Comparison of ENCODE assay signal across 14 cellular contexts in the genomic region with DNA sequence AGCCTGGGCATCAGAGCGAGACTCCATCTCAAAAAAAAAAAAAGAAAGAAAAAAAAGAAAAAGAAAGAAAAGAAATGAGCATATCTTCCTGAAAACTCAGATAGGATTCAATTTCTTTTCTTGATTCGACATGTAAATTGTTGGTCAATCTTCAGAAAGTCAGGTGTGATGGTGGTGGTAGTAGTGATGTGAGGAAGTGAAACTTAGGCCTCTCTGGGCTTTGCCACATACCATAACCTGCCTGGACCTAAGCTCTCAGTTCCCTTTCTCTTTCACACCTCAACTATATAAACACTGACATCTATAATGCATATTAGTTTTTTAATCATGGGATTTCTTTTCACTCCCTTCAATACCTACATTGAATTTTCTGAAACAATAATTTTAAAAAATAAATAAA.
A peak's percentile ranks its signal among the peaks of the same experiment; 100 is the strongest.
DNase-seq lines count a peak whose midpoint lies in the region; ATAC-seq, FAIRE-seq and TF ChIP-seq lines count a peak whose summit lies in the region.
"Had no signal": no experiment of that assay in that cellular context is flagged by ENCODE, and none has a peak within 500 bp of the region (broad histone marks: within the 10 kb centered on the region; RNA-seq: fewer than 3 reads in every experiment).

No MANE protein-coding gene starts in this region.

- H3K4me1 ChIP-seq in prostate gland (replicated peaks), result no peaks in the 10 kb centered on the region
- H3K4me1 ChIP-seq: right lobe of liver had no signal

- H3K27me3 ChIP-seq in prostate gland (replicated peaks; ENCODE audit: insufficient read depth), result no peaks in the 10 kb centered on the region
- H3K27me3 ChIP-seq: right lobe of liver had no signal

- FAIRE-seq in D721Med (lab: Jason Lieb, UNC), result no peak

- no peak for TF ChIP-seq CTCF in prostate gland (IDR thresholded peaks at IDR 0.05)
- no peak for TF ChIP-seq CTCF in D721Med (IDR thresholded peaks at IDR 0.05; ENCODE audit: insufficient read depth, missing control alignments)

- no peaks in the 10 kb centered on the region for H3K9me3 ChIP-seq in prostate gland
- H3K9me3 ChIP-seq: right lobe of liver had no signal

- ATAC-seq in GM19023 (IDR thresholded peaks at IDR 0.05; ENCODE audit: unreplicated experiment) (peak; percentile 96), GM21723 (IDR thresholded peaks at IDR 0.05; ENCODE audit: unreplicated experiment) (peak; percentile 99), HG03139 (IDR thresholded peaks at IDR 0.05; ENCODE audit: unreplicated experiment) (peak; percentile 97)
- ATAC-seq: activated CD8-positive, alpha-beta T cell treated with anti-CD3 and anti-CD28 coated beads, Interleukin-2, amount 10 ng/mL, durations not matched to agents 7 days and 5 days; GM23338 had no signal

- H3K27ac ChIP-seq in prostate gland, result no peak overlapping the region
- H3K27ac ChIP-seq: right lobe of liver had no signal

- intact Hi-C loops in prostate gland (cut with DNase I), result no loop called here

- TF ChIP-seq POLR2A in prostate gland (IDR thresholded peaks at IDR 0.05), result no peak

- DNase-seq in germinal center (ENCODE audit: low spot score), result peak; percentile 69
- no peak for DNase-seq in prostate gland (ENCODE audit: low spot score)
- DNase-seq in D721Med (ENCODE audit: insufficient read length, low spot score), result no peak
- no peak for DNase-seq in SHP77 treated with DMSO at 0.1 percent for 48 hours (lab: John Stamatoyannopoulos, UW)
- no peak for DNase-seq in DMS53 treated with DMSO at 0.1 percent for 48 hours (lab: John Stamatoyannopoulos, UW; ENCODE audit: unreplicated experiment)
- DNase-seq: activated CD8-positive, alpha-beta T cell treated with anti-CD3 and anti-CD28 coated beads, Interleukin-2, amount 10 ng/mL, durations not matched to agents 7 days and 5 days; hypothalamus; KG1; right lobe of liver; SW 1271 had no signal

- WGBS in prostate gland, result 96% methylated on average over 2 of the region's 2 CpGs

- no peaks in the 10 kb centered on the region for H3K36me3 ChIP-seq in prostate gland
- H3K36me3 ChIP-seq: right lobe of liver had no signal

- no peak overlapping the region for H3K4me3 ChIP-seq in prostate gland
- H3K4me3 ChIP-seq: GM23338, right lobe of liver had no signal
